In genomic region chr12:49967777-49968250, GRCh38 we compare ENCODE assay signal across 8 cellular contexts. TPM values are rescaled to one million over a fixed set of nuclear protein-coding genes. Genes with fewer than 3 reads are reported as not detected.
DNase-seq lines count a peak whose midpoint lies in the region; ATAC-seq and TF ChIP-seq lines count a peak whose summit lies in the region.

No MANE protein-coding gene starts in this region.

- 43% methylated on average over 13 of the region's 15 CpGs for WGBS in mesenchymal stem cell

- DNase-seq in AG04450 (ENCODE audit: low read depth, low spot score) (no peak), HAP-1 (ENCODE audit: low spot score in 2 of 2) (no peak), astrocyte of the cerebellum (ENCODE audit: low read depth) (no peak), mesenchymal stem cell (no peak), GM10266 (ENCODE audit: extremely low spot score) (no peak), HPDE6-E6E7 (ENCODE audit: extremely low spot score) (no peak), NCI-H226 (no peak)

- no peak overlapping the region for H2BK120ac ChIP-seq in mesenchymal stem cell (ENCODE audit: low read depth, low read length)

- H3K14ac ChIP-seq in mesenchymal stem cell (ENCODE audit: low read length in 2 of 2) = no peak overlapping the region

- H3K23ac ChIP-seq in mesenchymal stem cell (ENCODE audit: low read length in 2 of 2) = no peak overlapping the region

- H3K9ac ChIP-seq in mesenchymal stem cell (ENCODE audit: low read length) = peak overlapping the region; percentile 58

- H3K9me3 ChIP-seq in AG04450 (ENCODE audit: control insufficient read depth, insufficient read depth, low read length) (no peaks in the 10 kb centered on the region), HAP-1 (no peaks in the 10 kb centered on the region), mesenchymal stem cell (ENCODE audit: control insufficient read depth, low read length) (no peaks in the 10 kb centered on the region)

- CTCF ChIA-PET in AG04450 (lab: Charles Lee) = interaction anchor here (0.5 to 11.1 kb wide), 49 partner anchors 9 to 246 kb away, joined by 3 to 290 read pairs (median 5); partner anchors contain the start of genes ASIC1, GPD1, RACGAP1 and SMARCD1

- no peak overlapping the region for H2BK15ac ChIP-seq in mesenchymal stem cell (ENCODE audit: low read depth, poor library complexity, severe bottlenecking)

- no peak overlapping the region for H2BK12ac ChIP-seq in mesenchymal stem cell (ENCODE audit: low read length in 2 of 2)

- no peak for ATAC-seq in HG03095 (IDR thresholded peaks at IDR 0.05; ENCODE audit: unreplicated experiment)

- no peak overlapping the region for H2AK5ac ChIP-seq in mesenchymal stem cell (ENCODE audit: low read length, severe bottlenecking)

- peak overlapping the region; percentile 52 for H3K4me2 ChIP-seq in mesenchymal stem cell (ENCODE audit: low read length, poor library complexity, severe bottlenecking)

- H3K79me1 ChIP-seq in mesenchymal stem cell (replicated peaks; ENCODE audit: low read length, poor library complexity, severe bottlenecking) = no peaks in the 10 kb centered on the region

- no peaks in the 10 kb centered on the region; the same call in 1 of the 2 replicates for H3K36me3 ChIP-seq in HAP-1 (replicated peaks)
- H3K36me3 ChIP-seq in mesenchymal stem cell (ENCODE audit: control insufficient read depth in 1 of 2, insufficient read depth in 2 of 2, low read depth in 1 of 2, low read length in 2 of 2) = no peaks in the 10 kb centered on the region

- no peak overlapping the region for H2BK5ac ChIP-seq in mesenchymal stem cell (ENCODE audit: low read depth, low read length, poor library complexity, severe bottlenecking)

- peak overlapping the region; percentile 4 for H4K8ac ChIP-seq in mesenchymal stem cell (ENCODE audit: low read length)

- H3K18ac ChIP-seq in mesenchymal stem cell (ENCODE audit: low read depth in 1 of 2, low read length in 2 of 2) = no peak overlapping the region

- H3K27me3 ChIP-seq in AG04450 (ENCODE audit: control insufficient read depth, insufficient read depth, low read length) (peaks cover 73% of the 10 kb centered on the region), HAP-1 (ENCODE audit: low read depth) (0 out of 2 replicates have a peak, but pooled peaks cover 4% of the 10 kb centered on the region), mesenchymal stem cell (ENCODE audit: control insufficient read depth in 1 of 2, insufficient read depth in 1 of 2, low read length in 2 of 2) (peaks cover 69 to 75% of the 10 kb centered on the region in 2 experiments)

- TF ChIP-seq CTCF in AG04450 (IDR thresholded peaks at IDR 0.05; ENCODE audit: low read depth, low read length) (no peak), astrocyte of the cerebellum (IDR thresholded peaks at IDR 0.05; ENCODE audit: low read depth, low read length, missing control alignments) (no peak), GM10266 (IDR thresholded peaks at IDR 0.05; ENCODE audit: control insufficient read depth, insufficient read depth, low read depth, missing control alignments) (no peak)

- POLR2A ChIA-PET in AG04450 (lab: Yijun Ruan, JAX) = interaction anchor here (0.7 to 1.3 kb wide), 3 partner anchors 102 to 227 kb away, joined by 4 to 10 read pairs (median 4); no protein-coding TSS in a partner anchor

- no peak overlapping the region for H3K27ac ChIP-seq in AG04450 (ENCODE audit: low read depth, low read length)
- H3K27ac ChIP-seq in mesenchymal stem cell (ENCODE audit: low read length, poor library complexity, severe bottlenecking) = no peak overlapping the region

- peaks cover 5% of the 10 kb centered on the region for H3K4me1 ChIP-seq in HAP-1
- peaks cover 21% of the 10 kb centered on the region for H3K4me1 ChIP-seq in mesenchymal stem cell (ENCODE audit: control insufficient read depth, insufficient read depth, low read depth, low read length)

- no peak overlapping the region for H2AFZ ChIP-seq in mesenchymal stem cell (ENCODE audit: low read depth, low read length)

- peak overlapping the region in 1 of 2 experiments; percentile 1 for H3K4ac ChIP-seq in mesenchymal stem cell (ENCODE audit: low read depth in 1 of 2, low read length in 2 of 2)

- in situ Hi-C loops in HAP-1 (cut with MboI; ENCODE audit: low sequenced_read_pairs) (loop anchor here (5.0 kb wide), 1 partner anchor 99 kb away; no protein-coding TSS in a partner anchor), astrocyte of the cerebellum (cut with HindIII; ENCODE audit: low sequenced_read_pairs) (loop anchor here (5.0 kb wide), 1 partner anchor 99 kb away; no protein-coding TSS in a partner anchor)

- H3K4me3 ChIP-seq in AG04450 (ENCODE audit: low read depth, low read length) (peak overlapping the region; percentile 54), HAP-1 (peak overlapping the region; percentile 26), astrocyte of the cerebellum (ENCODE audit: low read depth, low read length) (peak overlapping the region; percentile 33), mesenchymal stem cell (ENCODE audit: insufficient read depth in 1 of 2, low read depth in 1 of 2, low read length in 2 of 2) (peak overlapping the region in 1 of 2 experiments; percentile 76)

- no peak overlapping the region for H4K91ac ChIP-seq in mesenchymal stem cell (ENCODE audit: low read length)

RNA-seq across cellular contexts. Expression of gene AQP6, which starts 4.9 kb away (rescaled TPM):
- polyA plus RNA-seq in AG04450 (2011; rRNA removed) = not detected in 2 replicates
- not detected in 2 replicates for polyA minus RNA-seq in AG04450 (2011; rRNA and poly(A)+ RNA removed)
- not detected for polyA plus RNA-seq in mesenchymal stem cell (2013, experiment 1 of 2)
- polyA plus RNA-seq in mesenchymal stem cell (2013, experiment 2 of 2) = not detected

RNA-seq across cellular contexts. Expression of gene AQP5, which starts 6.1 kb away (rescaled TPM):
- not detected in 2 replicates for polyA plus RNA-seq in AG04450 (2011; rRNA removed)
- not detected in 2 replicates for polyA minus RNA-seq in AG04450 (2011; rRNA and poly(A)+ RNA removed)
- 0.03 TPM for polyA plus RNA-seq in mesenchymal stem cell (2013, experiment 1 of 2)
- polyA plus RNA-seq in mesenchymal stem cell (2013, experiment 2 of 2) = not detected

RNA-seq across cellular contexts. Expression of gene AQP2, which starts 17.3 kb away (rescaled TPM):
- polyA plus RNA-seq in AG04450 (2011; rRNA removed) = not detected in 2 replicates
- polyA minus RNA-seq in AG04450 (2011; rRNA and poly(A)+ RNA removed) = not detected in 2 replicates
- polyA plus RNA-seq in mesenchymal stem cell (2013, experiment 1 of 2) = not detected
- not detected for polyA plus RNA-seq in mesenchymal stem cell (2013, experiment 2 of 2)

RNA-seq across cellular contexts. Expression of gene RACGAP1, which starts 57.5 kb away (rescaled TPM):
- polyA plus RNA-seq in AG04450 (2011; rRNA removed) = 25.6 and 26.2 TPM in 2 replicates
- 46.9 and 47.4 TPM in 2 replicates for polyA minus RNA-seq in AG04450 (2011; rRNA and poly(A)+ RNA removed)
- 12.0 TPM for polyA plus RNA-seq in mesenchymal stem cell (2013, experiment 1 of 2)
- polyA plus RNA-seq in mesenchymal stem cell (2013, experiment 2 of 2) = 13.2 TPM
